Comparison of ENCODE assay signal across 8 cellular contexts in genomic region chr5:149063017-149063687, GRCh38. TPM values are rescaled to one million over a fixed set of nuclear protein-coding genes. Genes with fewer than 3 reads are reported as not detected.
A peak's percentile ranks its signal among the peaks of the same experiment; 100 is the strongest.
DNase-seq lines count a peak whose midpoint lies in the region; ATAC-seq, FAIRE-seq and TF ChIP-seq lines count a peak whose summit lies in the region.

Gene SH3TC2 (minus strand): TSS chr5:149063062. CDS start chr5:149063022, 40 bp downstream.

- no peaks in the 10 kb centered on the region for H3K9me3 ChIP-seq in IMR-90 (ENCODE audit: control insufficient read depth, insufficient read depth, low read length)
- H3K9me3 ChIP-seq in thyroid gland, result no peaks in the 10 kb centered on the region

- H3K79me1 ChIP-seq in IMR-90 (ENCODE audit: low read depth in 1 of 2, low read length in 2 of 2), result peaks cover 8 to 19% of the 10 kb centered on the region in 2 experiments

- H2AK9ac ChIP-seq in IMR-90 (replicated peaks; ENCODE audit: low read depth, low read length, poor library complexity), result peak within 1 kb of the TSS; percentile 93

- H4K8ac ChIP-seq in IMR-90 (ENCODE audit: low read depth in 2 of 2, low read length in 2 of 2), result peak within 1 kb of the TSS; percentile 79 to 92

- WGBS in IMR-90 (ENCODE audit: extremely low coverage in 2 of 2, insufficient read length in 1 of 2), 2 experiments, result 65% methylated on average over 2 of the region's 9 CpGs; no CpG with 5 or more reads in 1 of the 2 experiments
- 21 to 40% methylated on average over 8 of the region's 9 CpGs for WGBS in thyroid gland, 2 donors

- no peak within 1 kb of the TSS for H3K4me3 Mint-ChIP-seq in activated naive CD4-positive, alpha-beta T cell treated with anti-CD3 and anti-CD28 coated beads, Interleukin-2, amount 10 ng/mL, durations not matched to agents 7 days and 5 days

- peak within 1 kb of the TSS; percentile 62 for H4K5ac ChIP-seq in IMR-90 (ENCODE audit: low read depth, low read length)

- H3K36me3 Mint-ChIP-seq in activated naive CD4-positive, alpha-beta T cell treated with anti-CD3 and anti-CD28 coated beads, Interleukin-2, amount 10 ng/mL, durations not matched to agents 7 days and 5 days, result no peaks in the 10 kb centered on the region

- H3K23ac ChIP-seq in IMR-90 (ENCODE audit: low read depth, low read length), result peak within 1 kb of the TSS; percentile 84

- BruUV-seq in IMR-90 (replicated peaks; lab: Mats Ljungman, UMichigan), result no TSS peak

- peak within 1 kb of the TSS; percentile 93 for H2BK5ac ChIP-seq in IMR-90 (ENCODE audit: low read depth, low read length, poor library complexity, severe bottlenecking)

- FAIRE-seq in RCC 7860 (lab: Jason Lieb, UNC), result no peak

- H3K9me3 Mint-ChIP-seq in activated naive CD4-positive, alpha-beta T cell treated with anti-CD3 and anti-CD28 coated beads, Interleukin-2, amount 10 ng/mL, durations not matched to agents 7 days and 5 days, result no peaks in the 10 kb centered on the region

- intact Hi-C loops in IMR-90 (cut with micrococcal nuclease) (loop anchor here (5.0 kb wide), 2 partner anchors 49 to 164 kb away; no protein-coding TSS in a partner anchor), dorsolateral prefrontal cortex (cut with DNase I) (loop anchor here in 1 of 2 donors (2.0 to 5.0 kb wide), 2 partner anchors 26 to 204 kb away; no protein-coding TSS in a partner anchor), thyroid gland (cut with DNase I) (no loop called here)

- peak within 1 kb of the TSS; percentile 23; the same call in 1 of the 2 replicates for H3K4me2 ChIP-seq in IMR-90 (ENCODE audit: low read depth, low read length)

- peaks cover 14% of the 10 kb centered on the region for H3K9me1 ChIP-seq in IMR-90 (ENCODE audit: insufficient read depth, low read length)

- POLR2A ChIA-PET in IMR-90 (lab: Charles Lee; ENCODE audit: unreplicated experiment), result no interaction called here

- H3K27ac Mint-ChIP-seq in activated naive CD4-positive, alpha-beta T cell treated with anti-CD3 and anti-CD28 coated beads, Interleukin-2, amount 10 ng/mL, durations not matched to agents 7 days and 5 days, result no peak within 1 kb of the TSS

- dilution Hi-C loops in IMR-90 (cut with HindIII; ENCODE audit: low sequenced_read_pairs, unreplicated experiment), result no loop called here

- H2AFZ ChIP-seq in IMR-90 (replicated peaks; ENCODE audit: low read length, poor library complexity), result peak within 1 kb of the TSS; percentile 88

- ATAC-seq in IMR-90 (ENCODE audit: low read depth), result peak; percentile 95
- peak; percentile 45 for ATAC-seq in left lobe of liver

- peak within 1 kb of the TSS; percentile 87 for H3K56ac ChIP-seq in IMR-90 (ENCODE audit: extremely low read depth, insufficient read depth, low read length)

- TF ChIP-seq CTCF in IMR-90 (conservative IDR thresholded peaks at IDR 0.05; ENCODE audit: low read depth, low read length) (no peak), dorsolateral prefrontal cortex (IDR thresholded peaks at IDR 0.05 in 54 of 56, conservative IDR thresholded peaks at IDR 0.05 in 2 of 56; ENCODE audit: low read depth in 1 of 56, partially characterized antibody in 56 of 56) (peak in 9 of 56 donors; percentile 8 to 31 (median 20)), thyroid gland (IDR thresholded peaks at IDR 0.05) (no peak)

- DNase-seq in IMR-90, result peak; percentile 61
- peak; percentile 12 to 93 (median 88) for DNase-seq in dorsolateral prefrontal cortex
- no peak for DNase-seq in left lobe of liver (ENCODE audit: low spot score)
- peak in 1 of 2 donors; percentile 6 for DNase-seq in thyroid gland
- no peak for DNase-seq in SHP77 (lab: John Stamatoyannopoulos, UW)
- no peak for DNase-seq in RCC 7860 (ENCODE audit: low spot score)
- no peak for DNase-seq in activated naive CD4-positive, alpha-beta T cell treated with anti-CD3 and anti-CD28 coated beads, Interleukin-2, amount 10 ng/mL, durations not matched to agents 7 days and 5 days
- DNase-seq in SIG-M5 treated with dmso at 0.1 percent for 504 hours (lab: John Stamatoyannopoulos, UW; ENCODE audit: unreplicated experiment), result no peak

- H4K91ac ChIP-seq in IMR-90 (ENCODE audit: insufficient read depth, low read depth, low read length), result peak within 1 kb of the TSS; percentile 90

- no peaks in the 10 kb centered on the region for H3K4me1 Mint-ChIP-seq in activated naive CD4-positive, alpha-beta T cell treated with anti-CD3 and anti-CD28 coated beads, Interleukin-2, amount 10 ng/mL, durations not matched to agents 7 days and 5 days

- H3K27me3 Mint-ChIP-seq in activated naive CD4-positive, alpha-beta T cell treated with anti-CD3 and anti-CD28 coated beads, Interleukin-2, amount 10 ng/mL, durations not matched to agents 7 days and 5 days, result peaks cover 11% of the 10 kb centered on the region

- peak within 1 kb of the TSS; percentile 77 for H3K27ac ChIP-seq in IMR-90 (ENCODE audit: insufficient read depth, low read length)
- H3K27ac ChIP-seq in dorsolateral prefrontal cortex, result peak within 1 kb of the TSS; percentile 77 to 99 (median 95)
- peak within 1 kb of the TSS in 2 of 3 donors; percentile 53 to 57 for H3K27ac ChIP-seq in thyroid gland

- peak within 1 kb of the TSS; percentile 90 for H3K14ac ChIP-seq in IMR-90 (replicated peaks; ENCODE audit: low read depth, low read length)

- H3K27me3 ChIP-seq in IMR-90 (ENCODE audit: control insufficient read depth, insufficient read depth, low read length) (no peaks in the 10 kb centered on the region), dorsolateral prefrontal cortex (peaks cover 0 to 3% (median 0%) of the 10 kb centered on the region in 45 donors), thyroid gland (no peaks in the 10 kb centered on the region)

- H2BK15ac ChIP-seq in IMR-90 (ENCODE audit: low read depth, low read length), result peak within 1 kb of the TSS; percentile 93; the same call in 2 of the 3 replicates

- H2BK20ac ChIP-seq in IMR-90 (ENCODE audit: low read depth, low read length), result peak within 1 kb of the TSS; percentile 89

- H3K18ac ChIP-seq in IMR-90 (ENCODE audit: low read depth, low read length), result peak within 1 kb of the TSS; percentile 64

- TF ChIP-seq POLR2A in IMR-90 (IDR thresholded peaks at IDR 0.05; ENCODE audit: low read depth, low read length) (no peak), thyroid gland (IDR thresholded peaks at IDR 0.05) (no peak)

- in situ Hi-C loops in IMR-90 (cut with MboI; ENCODE audit: low sequenced_read_pairs), result no loop called here

- peak within 1 kb of the TSS; percentile 94 for H2BK120ac ChIP-seq in IMR-90 (ENCODE audit: low read depth, low read length)

- peak within 1 kb of the TSS; percentile 45 for H3K9ac ChIP-seq in IMR-90 (ENCODE audit: low read depth, low read length)

- peak within 1 kb of the TSS; percentile 92 for H3K4ac ChIP-seq in IMR-90 (ENCODE audit: low read depth, low read length)

- TF ChIP-seq RAD21 in IMR-90 (IDR thresholded peaks at IDR 0.05; ENCODE audit: low read length), result no peak

- peak within 1 kb of the TSS; percentile 92 for H2AK5ac ChIP-seq in IMR-90 (ENCODE audit: low read depth, low read length)

- H3K4me1 ChIP-seq in IMR-90 (ENCODE audit: control insufficient read depth, insufficient read depth, low read length) (peaks cover 24% of the 10 kb centered on the region), thyroid gland (peaks cover 0 to 15% of the 10 kb centered on the region in 2 donors)

- H3K4me3 ChIP-seq in IMR-90 (ENCODE audit: insufficient read depth, low read depth, low read length), result no peak within 1 kb of the TSS
- H3K4me3 ChIP-seq in dorsolateral prefrontal cortex, result peak within 1 kb of the TSS; percentile 12 to 72 (median 51)
- no peak within 1 kb of the TSS for H3K4me3 ChIP-seq in thyroid gland (replicated peaks in 1 of 3)

- H3K36me3 ChIP-seq in IMR-90 (ENCODE audit: control insufficient read depth, insufficient read depth, low read length), result no peaks in the 10 kb centered on the region
- no peaks in the 10 kb centered on the region for H3K36me3 ChIP-seq in thyroid gland

- CTCF ChIA-PET in IMR-90 (lab: Yijun Ruan, JAX), result interaction anchor here (0.9 kb wide), 1 partner anchor 13 kb away, joined by 7 read pairs; no protein-coding TSS in a partner anchor
- CTCF ChIA-PET in activated naive CD4-positive, alpha-beta T cell treated with anti-CD3 and anti-CD28 coated beads, Interleukin-2, amount 10 ng/mL, durations not matched to agents 7 days and 5 days (lab: Charles Lee), result no interaction called here

- H4K20me1 ChIP-seq in IMR-90 (ENCODE audit: insufficient read depth, low read length), result no peaks in the 10 kb centered on the region

TF ChIP-seq in IMR-90, 13 proteins besides CTCF, POLR2A, EP300 and RAD21 (continues in another document):
- TF ChIP-seq BHLHE40 (IDR thresholded peaks at IDR 0.05; ENCODE audit: low read depth, low read length) (no peak), CEBPB (IDR thresholded peaks at IDR 0.05; ENCODE audit: low read depth, low read length) (no peak), USF2 (IDR thresholded peaks at IDR 0.05; ENCODE audit: low read depth, low read length) (no peak), MAZ (IDR thresholded peaks at IDR 0.05; ENCODE audit: borderline replicate concordance, low read depth, low read length) (no peak), MAFK (IDR thresholded peaks at IDR 0.05; ENCODE audit: low read depth, low read length) (no peak), NFE2L2 (IDR thresholded peaks at IDR 0.05; ENCODE audit: low read depth, low read length) (no peak), RCOR1 (IDR thresholded peaks at IDR 0.05; ENCODE audit: insufficient replicate concordance, low read length) (no peak), MXI1 (IDR thresholded peaks at IDR 0.05; ENCODE audit: borderline replicate concordance, low read depth, low read length) (no peak)

RNA-seq across cellular contexts. Expression of gene SH3TC2, which starts in this region (rescaled TPM):
- total RNA-seq in IMR-90 (2012; rRNA removed), result 7.8 and 7.9 TPM in 2 replicates
- polyA plus RNA-seq in IMR-90 (2012; rRNA removed), result 3.3 and 3.4 TPM in 2 replicates
- polyA plus RNA-seq in IMR-90 (2012; cell fraction: cytosol; rRNA removed), result 1.2 and 1.4 TPM in 2 replicates
- polyA plus RNA-seq in IMR-90 (2012; cell fraction: nucleus; rRNA removed; ENCODE audit: low replicate concordance), result 6.8 and 7.3 TPM in 2 replicates
- total RNA-seq in dorsolateral prefrontal cortex, result 100 to 1,000 TPM in 11 of 120 experiments, 10 to 100 TPM in 105, 1 to 10 TPM in 4; 8.0 to 212 (median 45.8) TPM
- 0.43 TPM for total RNA-seq in left lobe of liver
- total RNA-seq in thyroid gland, result 1 to 10 TPM in 3 of 4 donors, under 1 TPM in 1; 0.83 to 2.0 (median 1.5) TPM

Comparison
In these comparisons a context has a peak if more than half of its experiments do, and no peak if none do; other contexts are left out.
1. Peak in ATAC-seq in left lobe of liver; RNA of the gene not detected or under 1 TPM.
2. DNase-seq: peak in IMR-90 (single experiment) and dorsolateral prefrontal cortex (10 of 10); none in left lobe of liver (single experiment), SHP77 (0 of 2), RCC 7860 (single experiment), activated naive CD4-positive, alpha-beta T cell treated with anti-CD3 and anti-CD28 coated beads, Interleukin-2, amount 10 ng/mL, durations not matched to agents 7 days and 5 days (single experiment) and SIG-M5 treated with dmso at 0.1 percent for 504 hours (single experiment).
3. H3K4me3 ChIP-seq: peak in dorsolateral prefrontal cortex (59 of 59); none in IMR-90 (single experiment) and thyroid gland (0 of 3).
4. Peak in every context shown above with its lines, with median percentiles within 50 percentile points of each other: H3K27ac ChIP-seq.